In genomic region chr20:45515147-45515913, GRCh38 we compare ENCODE assay signal across 29 cellular contexts. TPM values are rescaled to one million over a fixed set of nuclear protein-coding genes. Genes with fewer than 3 reads are reported as not detected.
DNase-seq lines count a peak whose midpoint lies in the region; ATAC-seq, FAIRE-seq and TF ChIP-seq lines count a peak whose summit lies in the region.
"Had no signal": no experiment of that assay in that cellular context is flagged by ENCODE, and none has a peak within 500 bp of the region (broad histone marks: within the 10 kb centered on the region; RNA-seq: fewer than 3 reads in every experiment).

TSS of gene SPINT3 (minus strand) at chr20:45515622. CDS start at chr20:45515608, 14 bp downstream.

- TF ChIP-seq EP300 in A549 (IDR thresholded peaks at IDR 0.05), result no peak

- FAIRE-seq in A549 (lab: Jason Lieb, UNC), result no peak
- FAIRE-seq: D721Med, GM18507, RCC 7860 had no signal

- POLR2A ChIA-PET in A549 (lab: Yijun Ruan, JAX) (no interaction called here), HEK293 (lab: Yijun Ruan, JAX) (no interaction called here), WTC11 (lab: Charles Lee) (no interaction called here)

- H3K36me3 ChIP-seq in HEK293 (ENCODE audit: control insufficient read depth in 2 of 2, insufficient read depth in 1 of 2, low read length in 2 of 2) (no peaks in the 10 kb centered on the region), parathyroid adenoma (ENCODE audit: control insufficient read depth, insufficient read depth, low read length) (no peaks in the 10 kb centered on the region)
- H3K36me3 ChIP-seq: BLaER1, SJCRH30 had no signal

- H3K27ac ChIP-seq in A549 (no peak within 1 kb of the TSS), HEK293 (ENCODE audit: extremely low read depth, low read depth, low read length) (no peak within 1 kb of the TSS), parathyroid adenoma (no peak within 1 kb of the TSS)
- H3K27ac ChIP-seq: BLaER1, GM23248, HL-60, SJCRH30 had no signal

- no peaks in the 10 kb centered on the region; the same call in 1 of the 2 replicates for H3K27me3 Mint-ChIP-seq in WTC11 (ENCODE audit: low read depth)
- H3K27me3 Mint-ChIP-seq in natural killer cell treated with Interleukin-12 subunit alpha and Interleukin-12 subunit beta and Interleukin-15 and Interleukin-18, amount 100 ng/mL, for 72 hours, result peaks cover 32 to 42% of the 10 kb centered on the region in 2 donors

- no peak within 1 kb of the TSS for H3K9ac ChIP-seq in parathyroid adenoma
- H3K9ac ChIP-seq: BLaER1, GM23248 had no signal

- H3K27me3 ChIP-seq in parathyroid adenoma (ENCODE audit: control insufficient read depth, insufficient read depth, low read length), result no peaks in the 10 kb centered on the region
- H3K27me3 ChIP-seq: BLaER1, SJCRH30 had no signal

- no peak for TF ChIP-seq RAD21 in A549 (conservative IDR thresholded peaks at IDR 0.05 in 1 of 2, IDR thresholded peaks at IDR 0.05 in 1 of 2)

- TF ChIP-seq CTCF in A549 (IDR thresholded peaks at IDR 0.05) (no peak), HEK293 (tag by site-specific recombination; IDR thresholded peaks at IDR 0.05) (no peak), WTC11 (IDR thresholded peaks at IDR 0.05) (no peak), parathyroid adenoma (IDR thresholded peaks at IDR 0.05) (no peak)

- 6% methylated on average over 5 of the region's 5 CpGs for WGBS in A549 (ENCODE audit: missing lambda C conversion rate)

- CTCF ChIA-PET in A549 (lab: Yijun Ruan, JAX) (interaction anchor here (0.5 to 1.9 kb wide), 3 partner anchors 13 to 256 kb away, joined by 3 to 7 read pairs (median 3); no protein-coding TSS in a partner anchor), HEK293 (lab: Yijun Ruan, JAX) (no interaction called here), WTC11 (lab: Charles Lee) (interaction anchor here (0.6 to 1.0 kb wide), 5 partner anchors 23 to 256 kb away, joined by 3 to 6 read pairs (median 3); no protein-coding TSS in a partner anchor)

- no peaks in the 10 kb centered on the region for H3K79me2 ChIP-seq in parathyroid adenoma

- ATAC-seq in A549 (no peak), WTC11 (peak; percentile 48)
- no peak for ATAC-seq in natural killer cell treated with Interleukin-12 subunit alpha and Interleukin-12 subunit beta and Interleukin-15 and Interleukin-18, amount 100 ng/mL, for 72 hours
- ATAC-seq: T-cell had no signal

- H3K9me3 Mint-ChIP-seq in WTC11, result peaks cover 9% of the 10 kb centered on the region
- H3K9me3 Mint-ChIP-seq in natural killer cell treated with Interleukin-12 subunit alpha and Interleukin-12 subunit beta and Interleukin-15 and Interleukin-18, amount 100 ng/mL, for 72 hours, result no peaks in the 10 kb centered on the region
- H3K9me3 Mint-ChIP-seq: CD4-positive, alpha-beta T cell; H9 had no signal

- no peak within 1 kb of the TSS for H3K4me2 ChIP-seq in A549
- H3K4me2 ChIP-seq in parathyroid adenoma (ENCODE audit: low read length), result no peak within 1 kb of the TSS
- H3K4me2 ChIP-seq: BLaER1 had no signal

- H3K4me1 Mint-ChIP-seq in WTC11, result no peaks in the 10 kb centered on the region
- H3K4me1 Mint-ChIP-seq in natural killer cell treated with Interleukin-12 subunit alpha and Interleukin-12 subunit beta and Interleukin-15 and Interleukin-18, amount 100 ng/mL, for 72 hours (ENCODE audit: low read depth in 2 of 2), result no peaks in the 10 kb centered on the region
- H3K4me1 Mint-ChIP-seq: T-cell had no signal

- H3K4me1 ChIP-seq in A549 (no peaks in the 10 kb centered on the region), HEK293 (ENCODE audit: control insufficient read depth, insufficient read depth, low read length) (no peaks in the 10 kb centered on the region), parathyroid adenoma (no peaks in the 10 kb centered on the region)
- H3K4me1 ChIP-seq: BLaER1, SJCRH30 had no signal

- H3K4me3 ChIP-seq in A549 (no peak within 1 kb of the TSS), HEK293 (ENCODE audit: low read depth, low read length) (no peak within 1 kb of the TSS), parathyroid adenoma (ENCODE audit: low read depth, low read length) (no peak within 1 kb of the TSS)
- H3K4me3 ChIP-seq: BLaER1, GM23248, SJCRH30 had no signal

- H3K9me3 ChIP-seq in A549 (no peaks in the 10 kb centered on the region), HEK293 (ENCODE audit: control insufficient read depth, insufficient read depth, low read depth, low read length) (no peaks in the 10 kb centered on the region), parathyroid adenoma (ENCODE audit: control insufficient read depth, low read length) (no peaks in the 10 kb centered on the region)
- H3K9me3 ChIP-seq: BLaER1, SJCRH30 had no signal

- no peak within 1 kb of the TSS for H3K27ac Mint-ChIP-seq in WTC11
- H3K27ac Mint-ChIP-seq in natural killer cell treated with Interleukin-12 subunit alpha and Interleukin-12 subunit beta and Interleukin-15 and Interleukin-18, amount 100 ng/mL, for 72 hours, result no peak within 1 kb of the TSS
- H3K27ac Mint-ChIP-seq: CD4-positive, alpha-beta T cell; H9; T-cell had no signal

- H3K4me3 Mint-ChIP-seq in WTC11, result no peak within 1 kb of the TSS
- H3K4me3 Mint-ChIP-seq in natural killer cell treated with Interleukin-12 subunit alpha and Interleukin-12 subunit beta and Interleukin-15 and Interleukin-18, amount 100 ng/mL, for 72 hours, result no peak within 1 kb of the TSS
- H3K4me3 Mint-ChIP-seq: CD4-positive, alpha-beta T cell; H9; T-cell had no signal

- H2AFZ ChIP-seq in parathyroid adenoma, result peak within 1 kb of the TSS; percentile 35
- H2AFZ ChIP-seq: GM23248 had no signal

- no peak for TF ChIP-seq POLR2A in A549 (IDR thresholded peaks at IDR 0.05; ENCODE audit: low read length)

- DNase-seq in A549 (ENCODE audit: low read depth in 1 of 2, low spot score in 1 of 2) (no peak), WTC11 (ENCODE audit: low spot score) (no peak), OCI-M2 (lab: John Stamatoyannopoulos, UW; ENCODE audit: unreplicated experiment) (no peak), SIG-M5 treated with dmso at 0.1 percent for 504 hours (lab: John Stamatoyannopoulos, UW; ENCODE audit: unreplicated experiment) (no peak)
- no peak for DNase-seq in natural killer cell treated with Interleukin-12 subunit alpha and Interleukin-12 subunit beta and Interleukin-15 and Interleukin-18, amount 100 ng/mL, for 72 hours (ENCODE audit: low spot score)
- DNase-seq in activated CD4-positive, alpha-beta T cell treated with anti-CD3 and anti-CD28 coated beads, Interleukin-2, amount 50 U/mL, for 48 hours, result no peak
- DNase-seq: CD4-positive, alpha-beta T cell; GM23248; H9; Karpas-422; NCI-H1105 treated with DMSO at 0.1 percent for 48 hours; NCI-H146; NCI-H2029 treated with DMSO at 0.1 percent for 48 hours; NCI-H2227 treated with DMSO at 0.1 percent for 48 hours; NCI-H69; OCI-M1; SJCRH30; T-cell had no signal

- H3K36me3 Mint-ChIP-seq in WTC11, result no peaks in the 10 kb centered on the region
- no peaks in the 10 kb centered on the region for H3K36me3 Mint-ChIP-seq in natural killer cell treated with Interleukin-12 subunit alpha and Interleukin-12 subunit beta and Interleukin-15 and Interleukin-18, amount 100 ng/mL, for 72 hours
- H3K36me3 Mint-ChIP-seq: T-cell had no signal

TF ChIP-seq in HEK293, 187 proteins besides CTCF, POLR2A, EP300 and RAD21 (continues in another document):
- no peak for TF ChIP-seq OVOL3 (tag by site-specific recombination; IDR thresholded peaks at IDR 0.05)

TF ChIP-seq in WTC11, 78 proteins besides CTCF, POLR2A, EP300 and RAD21 (continues in another document):
- TF ChIP-seq ATF1 (CRISPR knock-in tag; IDR thresholded peaks at IDR 0.05) (no peak), SOX15 (CRISPR knock-in tag; IDR thresholded peaks at IDR 0.05) (no peak), NR2C2 (CRISPR knock-in tag; IDR thresholded peaks at IDR 0.05) (no peak), TP53 (CRISPR knock-in tag; IDR thresholded peaks at IDR 0.05) (no peak), ZNF671 (CRISPR knock-in tag; IDR thresholded peaks at IDR 0.05) (no peak), FOXK1 (CRISPR knock-in tag; IDR thresholded peaks at IDR 0.05) (no peak), ZNF317 (CRISPR knock-in tag; IDR thresholded peaks at IDR 0.05; ENCODE audit: borderline replicate concordance, low read depth) (no peak), ARID4B (CRISPR knock-in tag; IDR thresholded peaks at IDR 0.05; ENCODE audit: borderline replicate concordance) (no peak), ZNF423 (CRISPR knock-in tag; IDR thresholded peaks at IDR 0.05) (no peak)

RNA-seq across cellular contexts. Expression of gene SPINT3, which starts in this region (rescaled TPM):
- polyA plus RNA-seq in A549 (2011; rRNA removed) (not detected in 2 replicates), A549 (2017; fragmentation: RNase III; extraction: RNeasy Plus Mini Kit Qiagen cat#74134 plus additional on column Dnase treatment) (not detected in 3 replicates)
- polyA plus RNA-seq in A549 (2012; cell fraction: cytosol; rRNA removed), result not detected in 2 replicates
- not detected in 2 replicates for polyA plus RNA-seq in A549 (2012; cell fraction: nucleus; rRNA removed)
- not detected in 2 replicates for polyA minus RNA-seq in A549 (2011; rRNA and poly(A)+ RNA removed)
- total RNA-seq in WTC11 (2021), result not detected in 3 replicates
- not detected for total RNA-seq in natural killer cell treated with Interleukin-12 subunit alpha and Interleukin-12 subunit beta and Interleukin-15 and Interleukin-18, amount 100 ng/mL, for 72 hours
- total RNA-seq: A172; CD4-positive, alpha-beta T cell; GM23248; H9; M059J; NCI-H460; SJCRH30; T-cell had no signal
- polyA plus RNA-seq: AG04450, GM23248 had no signal

Comparison
In these comparisons a context has a peak if more than half of its experiments do, and no peak if none do; other contexts are left out.
1. Peak in ATAC-seq in WTC11; RNA of the gene not detected or under 1 TPM.